ENCODE assay signal across 19 cellular contexts in genomic region chr3:142118911-142119310, GRCh38.
"Had no signal": no experiment of that assay in that cellular context is flagged by ENCODE, and none has a peak within 500 bp of the region (broad histone marks: within the 10 kb centered on the region; RNA-seq: fewer than 3 reads in every experiment).

No MANE protein-coding gene starts in this region.

- H3K27me3 ChIP-seq: esophagus squamous epithelium, heart left ventricle, right lobe of liver, spleen, testis, tibial nerve had no signal

- ATAC-seq: heart left ventricle; right lobe of liver; stimulated activated naive B cell treated with anti-CD40 and anti-IgM and Interleukin-4, amounts not matched to agents 10 μg/mL and 1 μg/mL and 100 μg/mL, for 72 hours; stimulated activated naive CD8-positive, alpha-beta T cell treated with anti-CD3 and anti-CD28 coated beads, Interleukin-15, amount 100 ng/mL, for 72 hours had no signal

- H3K9ac ChIP-seq: parathyroid adenoma had no signal

- H3K9me3 ChIP-seq: esophagus squamous epithelium, prostate gland, right lobe of liver, testis had no signal

- H2AFZ ChIP-seq: parathyroid adenoma had no signal

- H3K4me1 ChIP-seq: heart left ventricle, parathyroid adenoma, prostate gland, right lobe of liver, testis, tibial nerve had no signal

- H3K27ac ChIP-seq: esophagus squamous epithelium, heart left ventricle, parathyroid adenoma, right lobe of liver, spleen, testis, tibial nerve had no signal

- DNase-seq: esophagus squamous epithelium; heart left ventricle; hippocampal formation; kidney glomerular epithelial cell; mesendoderm; naive B cell; occipital lobe; retina; right lobe of liver; spleen; stimulated activated CD4-positive, alpha-beta T cell treated with anti-CD3 and anti-CD28 coated beads, Interleukin-15, amount 100 ng/mL, for 24 hours; stimulated activated CD4-positive, alpha-beta T cell treated with anti-CD3 and anti-CD28 coated beads, Interleukin-1b, Interleukin-23, amount 100 ng/mL, for 48 hours; stimulated activated CD4-positive, alpha-beta T cell treated with anti-CD3 and anti-CD28 coated beads, Interleukin-4, amount 100 ng/mL, for 4 hours; stimulated activated naive B cell treated with anti-CD40 and anti-IgM and Interleukin-4, amounts not matched to agents 10 μg/mL and 1 μg/mL and 100 μg/mL, for 72 hours; stimulated activated naive CD8-positive, alpha-beta T cell treated with anti-CD3 and anti-CD28 coated beads, Interleukin-15, amount 100 ng/mL, for 72 hours; testis had no signal

- H3K4me3 ChIP-seq: esophagus squamous epithelium, heart left ventricle, prostate gland, right lobe of liver, spleen, testis, tibial nerve had no signal

- H3K36me3 ChIP-seq: esophagus squamous epithelium, heart left ventricle, prostate gland, right lobe of liver, spleen, tibial nerve had no signal
